1 cellular context compared by ENCODE assay signal in genomic region chr14:23577004-23577681, GRCh38.
A peak's percentile ranks its signal among the peaks of the same experiment; 100 is the strongest.
TF ChIP-seq lines count a peak whose summit lies in the region.

No MANE protein-coding gene starts in this region.

TF ChIP-seq in HepG2, 621 proteins besides CTCF, POLR2A, EP300 and RAD21 (continued from another document):
- TF ChIP-seq, protein P1, sequence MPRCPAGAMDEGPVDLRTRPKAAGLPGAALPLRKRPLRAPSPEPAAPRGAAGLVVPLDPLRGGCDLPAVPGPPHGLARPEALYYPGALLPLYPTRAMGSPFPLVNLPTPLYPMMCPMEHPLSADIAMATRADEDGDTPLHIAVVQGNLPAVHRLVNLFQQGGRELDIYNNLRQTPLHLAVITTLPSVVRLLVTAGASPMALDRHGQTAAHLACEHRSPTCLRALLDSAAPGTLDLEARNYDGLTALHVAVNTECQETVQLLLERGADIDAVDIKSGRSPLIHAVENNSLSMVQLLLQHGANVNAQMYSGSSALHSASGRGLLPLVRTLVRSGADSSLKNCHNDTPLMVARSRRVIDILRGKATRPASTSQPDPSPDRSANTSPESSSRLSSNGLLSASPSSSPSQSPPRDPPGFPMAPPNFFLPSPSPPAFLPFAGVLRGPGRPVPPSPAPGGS (CRISPR knock-in tag; IDR thresholded peaks at IDR 0.05), result no peak
- TF ChIP-seq SALL1 (CRISPR knock-in tag; IDR thresholded peaks at IDR 0.05), result 0 out of 2 replicates have a peak, but pooled peaks have one; percentile 13
- peak; percentile 45 for TF ChIP-seq HOXA3 (CRISPR knock-in tag; IDR thresholded peaks at IDR 0.05)
- TF ChIP-seq MTA1 (CRISPR knock-in tag; IDR thresholded peaks at IDR 0.05; ENCODE audit: borderline replicate concordance), result no peak
- TF ChIP-seq NFKB2 (CRISPR knock-in tag; IDR thresholded peaks at IDR 0.05; ENCODE audit: borderline replicate concordance), result peak; percentile 38; the same call in 1 of the 2 replicates
- TF ChIP-seq HNRNPK (IDR thresholded peaks at IDR 0.05; ENCODE audit: low read depth, low read length, poor library complexity, severe bottlenecking), result peak; percentile 61
- peak; percentile 80; the same call in 1 of the 2 replicates for TF ChIP-seq CHCHD3 (CRISPR knock-in tag; IDR thresholded peaks at IDR 0.05)
- no peak for TF ChIP-seq KMT2A (CRISPR knock-in tag; IDR thresholded peaks at IDR 0.05)
- TF ChIP-seq, protein P2, sequence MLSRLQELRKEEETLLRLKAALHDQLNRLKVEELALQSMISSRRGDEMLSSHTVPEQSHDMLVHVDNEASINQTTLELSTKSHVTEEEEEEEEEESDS (CRISPR knock-in tag; IDR thresholded peaks at IDR 0.05; ENCODE audit: borderline replicate concordance), result no peak
- TF ChIP-seq ZNF720 (CRISPR knock-in tag; IDR thresholded peaks at IDR 0.05), result no peak
- TF ChIP-seq ZNF556 (CRISPR knock-in tag; IDR thresholded peaks at IDR 0.05; ENCODE audit: borderline replicate concordance), result no peak
- 0 out of 2 replicates have a peak, but pooled peaks have one; percentile 44 for TF ChIP-seq HOXD1 (CRISPR knock-in tag; IDR thresholded peaks at IDR 0.05)
- no peak for TF ChIP-seq ATF1 (CRISPR knock-in tag; IDR thresholded peaks at IDR 0.05)
- no peak for TF ChIP-seq BCL6 (CRISPR knock-in tag; IDR thresholded peaks at IDR 0.05)
- TF ChIP-seq RBM39 (IDR thresholded peaks at IDR 0.05; ENCODE audit: low read depth, low read length, poor library complexity, severe bottlenecking), result no peak
TF ChIP-seq in HepG2: peak in this region for 14.
